ENCODE assay signal across 9 cellular contexts in the genomic region with DNA sequence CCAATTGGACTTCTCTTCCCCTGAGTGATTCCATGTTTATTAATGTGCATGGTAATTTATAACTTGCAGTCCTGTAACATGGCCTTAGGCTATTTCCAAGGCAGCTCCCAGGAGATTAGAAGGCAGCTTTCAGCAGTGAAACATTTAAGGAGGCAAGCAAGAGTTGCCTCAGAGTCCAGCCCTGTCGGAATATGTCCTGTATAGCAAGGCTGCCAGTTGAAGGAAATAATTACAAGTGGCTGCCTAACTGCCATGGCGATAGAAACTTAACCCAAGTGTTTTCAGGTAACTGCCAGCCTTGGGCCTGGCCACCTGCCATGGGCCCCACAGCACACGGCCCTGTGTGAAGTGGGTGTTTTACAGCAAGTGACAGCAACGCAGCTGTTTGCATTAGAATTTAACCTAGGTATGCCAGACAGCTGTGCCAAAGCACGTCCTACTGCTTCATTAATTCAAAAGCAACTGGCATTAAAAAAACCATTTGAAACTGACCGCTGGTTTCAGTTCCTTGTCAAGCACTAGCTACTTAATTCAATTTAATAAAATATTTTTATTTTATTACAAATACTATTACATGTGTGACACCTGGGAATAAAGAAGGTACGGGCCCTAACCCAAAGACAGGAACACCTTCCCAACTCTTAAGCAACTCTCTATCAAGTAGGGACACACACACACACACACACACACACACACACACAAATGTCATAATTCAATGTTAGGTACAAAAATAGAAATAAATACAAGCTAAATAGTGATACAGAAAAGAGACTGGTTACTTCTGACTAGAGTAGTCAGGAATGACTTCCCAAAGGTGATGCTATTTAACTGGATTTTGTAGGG.
A peak's percentile ranks its signal among the peaks of the same experiment; 100 is the strongest.
DNase-seq lines count a peak whose midpoint lies in the region; ATAC-seq and TF ChIP-seq lines count a peak whose summit lies in the region.
"Had no signal": no experiment of that assay in that cellular context is flagged by ENCODE, and none has a peak within 500 bp of the region (broad histone marks: within the 10 kb centered on the region; RNA-seq: fewer than 3 reads in every experiment).

No MANE protein-coding gene starts in this region.

- ATAC-seq in GM21717 (IDR thresholded peaks at IDR 0.05; ENCODE audit: unreplicated experiment) (peak; percentile 55), heart left ventricle (peak; percentile 59 to 77 (median 68)), WTC11 (no peak), GM19455 (IDR thresholded peaks at IDR 0.05; ENCODE audit: unreplicated experiment) (no peak), T-cell (replicated peaks in 1 of 4) (no peak)

- H3K27ac Mint-ChIP-seq in CD14-positive monocyte (peak overlapping the region in 5 of 7 donors; percentile 64 to 89 (median 83)), WTC11 (no peak overlapping the region), T-cell (no peak overlapping the region)

- peaks cover 0 to 1% (median 0%) of the 10 kb centered on the region in 12 donors for H3K9me3 ChIP-seq in heart left ventricle

- H3K27me3 Mint-ChIP-seq in CD14-positive monocyte (ENCODE audit: low read depth in 3 of 3) (peaks cover 4 to 8% (median 6%) of the 10 kb centered on the region in 3 donors), WTC11 (ENCODE audit: low read depth) (no peaks in the 10 kb centered on the region), T-cell (peaks cover 14 to 18% of the 10 kb centered on the region in 2 donors)

- peaks cover 0 to 3% (median 0%) of the 10 kb centered on the region in 7 donors for H3K9me3 Mint-ChIP-seq in CD14-positive monocyte
- no peaks in the 10 kb centered on the region for H3K9me3 Mint-ChIP-seq in WTC11
- H3K9me3 Mint-ChIP-seq in T-cell, result no peaks in the 10 kb centered on the region

- H3K36me3 Mint-ChIP-seq in CD14-positive monocyte (no peaks in the 10 kb centered on the region), WTC11 (no peaks in the 10 kb centered on the region), T-cell (no peaks in the 10 kb centered on the region)

- CTCF ChIA-PET in WTC11 (lab: Charles Lee) (no interaction called here), T-cell (lab: Charles Lee) (no interaction called here)

- H3K4me3 Mint-ChIP-seq in CD14-positive monocyte (no peak overlapping the region), WTC11 (no peak overlapping the region), T-cell (no peak overlapping the region)

- peaks cover 8% of the 10 kb centered on the region for H3K4me1 Mint-ChIP-seq in CD14-positive monocyte
- H3K4me1 Mint-ChIP-seq in WTC11, result peaks cover 6% of the 10 kb centered on the region
- H3K4me1 Mint-ChIP-seq in T-cell, result no peaks in the 10 kb centered on the region

- H3K4me3 ChIP-seq in heart left ventricle, result no peak overlapping the region

- TF ChIP-seq CTCF in CD14-positive monocyte (IDR thresholded peaks at IDR 0.05), result no peak
- TF ChIP-seq CTCF in heart left ventricle (IDR thresholded peaks at IDR 0.05), result no peak
- TF ChIP-seq CTCF in WTC11 (IDR thresholded peaks at IDR 0.05), result no peak

- intact Hi-C loops in CD14-positive monocyte (cut with micrococcal nuclease) (no loop called here), heart left ventricle (cut with DNase I) (loop anchor here in 1 of 10 donors (10.0 kb wide), 1 partner anchor 147 kb away; a partner anchor contains a TSS)

- H3K27me3 ChIP-seq in heart left ventricle, result no peaks in the 10 kb centered on the region

- POLR2A ChIA-PET in WTC11 (lab: Charles Lee), result no interaction called here
- POLR2A ChIA-PET in T-cell (lab: Charles Lee), result interaction anchor here in 1 of 2 donors (0.7 kb wide), 1 partner anchor 74 kb away, joined by 3 read pairs; no protein-coding TSS in a partner anchor

- no peak for TF ChIP-seq POLR2A in heart left ventricle (IDR thresholded peaks at IDR 0.05)

- H3K27ac ChIP-seq in heart left ventricle, result peak overlapping the region in 9 of 12 donors; percentile 24 to 75 (median 60)
- H3K27ac ChIP-seq: C4-2B had no signal

- H3K4me1 ChIP-seq in heart left ventricle, result peaks cover 0 to 19% (median 4%) of the 10 kb centered on the region in 12 donors

- WGBS in heart left ventricle, 4 donors, result 42 to 53% (median 43%) methylated on average over 7 of the region's 7 CpGs

- DNase-seq in CD14-positive monocyte (ENCODE audit: low spot score) (no peak), NCI-H226 (peak; percentile 84), heart left ventricle (peak in 3 of 5 donors; percentile 44 to 69 (median 65)), WTC11 (ENCODE audit: low spot score) (no peak), T-cell (no peak)
- DNase-seq in stimulated activated CD8-positive, alpha-beta memory T cell treated with anti-CD3 and anti-CD28 coated beads, Interleukin-4, amount 100 ng/mL, for 48 hours, result no peak

- H3K36me3 ChIP-seq in heart left ventricle, result no peaks in the 10 kb centered on the region

TF ChIP-seq in WTC11, 78 proteins besides CTCF, POLR2A, EP300 and RAD21:
- TF ChIP-seq TEAD4 (CRISPR knock-in tag; IDR thresholded peaks at IDR 0.05) (no peak), HMGA2 (CRISPR knock-in tag; IDR thresholded peaks at IDR 0.05) (no peak)

Comparison
In these comparisons a context has a peak if more than half of its experiments do, and no peak if none do; other contexts are left out.
1. DNase-seq: peak in NCI-H226 (single experiment) and heart left ventricle (3 of 5); none in CD14-positive monocyte (single experiment), WTC11 (single experiment), stimulated activated CD8-positive, alpha-beta memory T cell treated with anti-CD3 and anti-CD28 coated beads, Interleukin-4, amount 100 ng/mL, for 48 hours (single experiment) and T-cell (0 of 34).
2. H3K27ac Mint-ChIP-seq: peak in CD14-positive monocyte (5 of 7); none in WTC11 (single experiment) and T-cell (0 of 2).
3. ATAC-seq: peak in GM21717 (single experiment) and heart left ventricle (4 of 4); none in WTC11 (single experiment), GM19455 (single experiment) and T-cell (0 of 4).